In genomic region chr9:127519301-127520166, GRCh38 we compare ENCODE assay signal across 9 cellular contexts.
DNase-seq lines count a peak whose midpoint lies in the region; ATAC-seq and TF ChIP-seq lines count a peak whose summit lies in the region.
"Had no signal": no experiment of that assay in that cellular context is flagged by ENCODE, and none has a peak within 500 bp of the region (broad histone marks: within the 10 kb centered on the region; RNA-seq: fewer than 3 reads in every experiment).

No MANE protein-coding gene starts in this region.

- H2AFZ ChIP-seq in OCI-LY7 (ENCODE audit: low read length) = no peak overlapping the region

- H3K27me3 ChIP-seq in RWPE2 (ENCODE audit: insufficient read depth, poor library complexity, severe bottlenecking) = no peaks in the 10 kb centered on the region

- H3K4me1 ChIP-seq in RWPE2 (ENCODE audit: insufficient read depth, poor library complexity, severe bottlenecking) (peaks cover 44% of the 10 kb centered on the region), OCI-LY7 (ENCODE audit: insufficient read depth, low read length, poor library complexity, severe bottlenecking) (no peaks in the 10 kb centered on the region)

- H3K27ac Mint-ChIP-seq in natural killer cell = no peak overlapping the region
- H3K27ac Mint-ChIP-seq: naive B cell had no signal

- no peak overlapping the region for H3K4me3 ChIP-seq in RWPE2 (ENCODE audit: severe bottlenecking)
- H3K4me3 ChIP-seq in coronary artery = no peak overlapping the region
- H3K4me3 ChIP-seq in OCI-LY7 (ENCODE audit: low read depth, low read length, poor library complexity, severe bottlenecking) = no peak overlapping the region

- no peaks in the 10 kb centered on the region for H3K27me3 Mint-ChIP-seq in natural killer cell (ENCODE audit: low read depth in 2 of 2)

- H3K27ac ChIP-seq in RWPE2 (ENCODE audit: poor library complexity, severe bottlenecking) (peak overlapping the region; percentile 98), coronary artery (peak overlapping the region; percentile 6 to 76), OCI-LY7 (ENCODE audit: low read depth, low read length, poor library complexity, severe bottlenecking) (no peak overlapping the region)

- CTCF ChIA-PET in OCI-LY7 (lab: Charles Lee; ENCODE audit: unreplicated experiment) = no interaction called here

- H3K4me2 ChIP-seq in OCI-LY7 (ENCODE audit: low read length) = no peak overlapping the region

- intact Hi-C loops in natural killer cell (cut with micrococcal nuclease) = no loop called here
- intact Hi-C loops in OCI-LY7 (cut with micrococcal nuclease; ENCODE audit: unreplicated experiment) = no loop called here

- POLR2A ChIA-PET in OCI-LY7 (lab: Charles Lee) = no interaction called here

- no peaks in the 10 kb centered on the region for H3K9me2 ChIP-seq in OCI-LY7 (ENCODE audit: insufficient read depth, low read length)

- H3K4me3 Mint-ChIP-seq in natural killer cell = peak overlapping the region; percentile 40

- DNase-seq in RWPE2 (ENCODE audit: low spot score) (peak; percentile 97), coronary artery (ENCODE audit: low spot score) (peak; percentile 80), natural killer cell (peak; percentile 38), NCI-H2029 (lab: John Stamatoyannopoulos, UW) (no peak), OCI-LY7 (ENCODE audit: low spot score) (no peak), cerebellum (ENCODE audit: low spot score) (no peak)
- DNase-seq: naive B cell had no signal

- H3K79me2 ChIP-seq in OCI-LY7 (ENCODE audit: insufficient read depth, low read depth, low read length) = no peaks in the 10 kb centered on the region

- no peaks in the 10 kb centered on the region for H3K9me3 Mint-ChIP-seq in natural killer cell

- peaks cover 0 to 9% of the 10 kb centered on the region in 2 donors for H3K4me1 Mint-ChIP-seq in natural killer cell

- peaks cover 86% of the 10 kb centered on the region for H3K36me3 ChIP-seq in RWPE2 (ENCODE audit: low read depth)
- no peaks in the 10 kb centered on the region for H3K36me3 ChIP-seq in OCI-LY7 (ENCODE audit: insufficient read depth, low read length)

- TF ChIP-seq CTCF in RWPE2 (IDR thresholded peaks at IDR 0.05; ENCODE audit: poor library complexity, severe bottlenecking) (no peak), coronary artery (IDR thresholded peaks at IDR 0.05) (no peak), natural killer cell (IDR thresholded peaks at IDR 0.05) (no peak), OCI-LY7 (conservative IDR thresholded peaks at IDR 0.05; ENCODE audit: low read length) (no peak)

- no peaks in the 10 kb centered on the region for H4K20me1 ChIP-seq in OCI-LY7 (ENCODE audit: insufficient read depth, low read length)

- H3K36me3 Mint-ChIP-seq in natural killer cell = no peaks in the 10 kb centered on the region

- BruUV-seq in OCI-LY7 (replicated peaks; lab: Mats Ljungman, UMichigan) = no TSS peak

- H3K9me3 ChIP-seq in RWPE2 (ENCODE audit: severe bottlenecking) (peaks cover 3% of the 10 kb centered on the region), OCI-LY7 (ENCODE audit: low read length) (peaks cover 12% of the 10 kb centered on the region; the same call in 1 of the 2 replicates)

- peak; percentile 77 for ATAC-seq in GM19463 (IDR thresholded peaks at IDR 0.05; ENCODE audit: unreplicated experiment)
- peak; percentile 87 for ATAC-seq in RWPE2 (ENCODE audit: low read depth)
- ATAC-seq in natural killer cell = peak; percentile 74 to 90 (median 87)
- ATAC-seq in HG02759 (IDR thresholded peaks at IDR 0.05; ENCODE audit: unreplicated experiment) = no peak

Comparison
In these comparisons a context has a peak if more than half of its experiments do, and no peak if none do; other contexts are left out.
1. DNase-seq: peak in RWPE2 (single experiment), coronary artery (single experiment) and natural killer cell (single experiment); none in NCI-H2029 (single experiment), OCI-LY7 (single experiment) and cerebellum (single experiment).